ENCODE assay signal across 8 cellular contexts in the genomic region with DNA sequence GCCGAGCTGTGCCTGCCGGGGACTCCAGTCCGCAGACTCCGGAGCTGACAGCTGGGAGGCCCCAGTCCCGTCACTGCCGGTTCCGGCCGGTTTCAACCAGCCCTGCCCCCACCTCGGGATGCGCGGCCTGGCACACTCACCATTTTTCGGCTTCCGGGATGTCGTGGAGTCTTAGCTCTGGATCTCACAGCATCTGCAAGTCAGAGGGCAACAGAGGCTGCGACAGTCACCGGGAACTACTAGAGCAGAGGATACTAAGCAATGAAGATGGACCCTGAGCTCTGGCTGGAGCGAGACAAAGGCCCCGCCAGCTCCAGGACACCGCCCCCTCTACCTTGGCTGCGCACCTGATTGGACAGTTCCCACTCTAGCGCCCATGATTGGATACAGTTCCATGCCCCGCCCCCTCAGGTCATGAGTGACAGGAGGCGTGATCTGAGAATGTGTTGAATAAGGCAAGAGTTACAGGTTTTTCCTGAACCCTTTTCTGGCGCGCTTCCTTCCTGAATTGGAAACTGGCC. TPM values are rescaled to one million over a fixed set of nuclear protein-coding genes. Genes with fewer than 3 reads are reported as not detected.
DNase-seq lines count a peak whose midpoint lies in the region; ATAC-seq, FAIRE-seq and TF ChIP-seq lines count a peak whose summit lies in the region.

TSS of gene ZNF682 (minus strand) at position 303 of the 521 bp plus-strand sequence. CDS start at position 143, 160 bp downstream.

- peak; percentile 99 for ATAC-seq in HG02763 (IDR thresholded peaks at IDR 0.05; ENCODE audit: unreplicated experiment)

- DNase-seq in GM12891 (ENCODE audit: insufficient read length, low spot score) (peak; percentile 56), NCI-H1930 (lab: John Stamatoyannopoulos, UW) (peak; percentile 85), cerebellar cortex (ENCODE audit: low spot score) (peak; percentile 97), iris pigment epithelial cell (ENCODE audit: low read depth) (peak; percentile 96), smooth muscle cell of the brain vasculature (ENCODE audit: low read depth, low spot score) (peak; percentile 80), NCI-H446 treated with DMSO at 0.1 percent for 48 hours (lab: John Stamatoyannopoulos, UW) (no peak)
- DNase-seq in activated CD4-positive, CD25-positive, alpha-beta regulatory T cell (lab: John Stamatoyannopoulos, UW), result peak; percentile 76 to 87 (median 83)

- FAIRE-seq in GM12891 (lab: Jason Lieb, UNC), result no peak

- TF ChIP-seq POLR2A in GM12891 (IDR thresholded peaks at IDR 0.05; ENCODE audit: low read depth, low read length), result no peak

TF ChIP-seq in GM12891, 5 proteins besides CTCF, POLR2A, EP300 and RAD21:
- no peak for TF ChIP-seq POLR2AphosphoS5 (IDR thresholded peaks at IDR 0.05; ENCODE audit: low read depth, low read length)
- no peak for TF ChIP-seq POU2F2 (IDR thresholded peaks at IDR 0.05; ENCODE audit: low read depth, low read length)
- no peak for TF ChIP-seq TAF1 (IDR thresholded peaks at IDR 0.05; ENCODE audit: low read depth, low read length)
- no peak for TF ChIP-seq PAX5 (IDR thresholded peaks at IDR 0.05; ENCODE audit: insufficient read depth, low read length, severe bottlenecking)
- TF ChIP-seq SPI1 (IDR thresholded peaks at IDR 0.05; ENCODE audit: low read depth, low read length), result no peak

RNA-seq across cellular contexts. Expression of gene ZNF682, which starts in this region (rescaled TPM):
- 1.5 TPM for polyA plus RNA-seq in GM12891 (2012; ENCODE audit: low read depth, missing spikeins)
